16 cellular contexts compared by ENCODE assay signal in genomic region chr5:168299372-168299771, GRCh38. TPM values are rescaled to one million over a fixed set of nuclear protein-coding genes. Genes with fewer than 3 reads are reported as not detected.
DNase-seq lines count a peak whose midpoint lies in the region; ATAC-seq and TF ChIP-seq lines count a peak whose summit lies in the region.
"Had no signal": no experiment of that assay in that cellular context is flagged by ENCODE, and none has a peak within 500 bp of the region (broad histone marks: within the 10 kb centered on the region; RNA-seq: fewer than 3 reads in every experiment).

No MANE protein-coding gene starts in this region.

- no peaks in the 10 kb centered on the region for H4K20me1 ChIP-seq in IMR-90 (ENCODE audit: insufficient read depth, low read length)
- no peaks in the 10 kb centered on the region for H4K20me1 ChIP-seq in MM.1S (ENCODE audit: insufficient read depth, low read length)
- H4K20me1 ChIP-seq: BLaER1 had no signal

- no peak for DNase-seq in IMR-90
- DNase-seq in chondrocyte (ENCODE audit: low spot score): peak; percentile 33
- no peak for DNase-seq in neural crest cell (ENCODE audit: low read depth, low spot score)
- no peak for DNase-seq in MM.1S
- DNase-seq in NCI-H1105 (lab: John Stamatoyannopoulos, UW): no peak
- no peak for DNase-seq in activated T-cell treated with anti-CD3 and anti-CD28 coated beads, Interleukin-2, amount 50 U/mL, for 24 hours
- DNase-seq in H7: no peak
- DNase-seq: CD8-positive, alpha-beta memory T cell; NCI-H1092; NCI-H2171; NCI-H446 treated with DMSO at 0.1 percent for 48 hours; NK-92 treated with Interleukin-12 subunit alpha and Interleukin-12 subunit beta, amount 100 ng/mL, for 24 hours had no signal

- no peaks in the 10 kb centered on the region for H3K27me3 Mint-ChIP-seq in chondrocyte (ENCODE audit: low read depth)
- H3K27me3 Mint-ChIP-seq in neural crest cell (ENCODE audit: low read depth): peaks cover 2% of the 10 kb centered on the region
- peaks cover 7% of the 10 kb centered on the region for H3K27me3 Mint-ChIP-seq in activated T-cell treated with anti-CD3 and anti-CD28 coated beads, Interleukin-2, amount 50 U/mL, for 24 hours

- in situ Hi-C loops in IMR-90 (cut with MboI; ENCODE audit: low sequenced_read_pairs): loop anchor here (25.0 kb wide), 1 partner anchor 138 kb away; no protein-coding TSS in a partner anchor

- no TSS peak for BruUV-seq in IMR-90 (replicated peaks; lab: Mats Ljungman, UMichigan)

- H2BK15ac ChIP-seq in IMR-90 (ENCODE audit: low read depth, low read length): no peak overlapping the region

- peaks cover 15% of the 10 kb centered on the region for H3K4me1 Mint-ChIP-seq in chondrocyte (ENCODE audit: low read depth)
- H3K4me1 Mint-ChIP-seq in neural crest cell: peaks cover 44% of the 10 kb centered on the region
- no peaks in the 10 kb centered on the region for H3K4me1 Mint-ChIP-seq in activated T-cell treated with anti-CD3 and anti-CD28 coated beads, Interleukin-2, amount 50 U/mL, for 24 hours (ENCODE audit: low read depth)
- H3K4me1 Mint-ChIP-seq: CD8-positive, alpha-beta memory T cell had no signal

- no peak overlapping the region for H3K4ac ChIP-seq in IMR-90 (ENCODE audit: low read depth, low read length)

- peaks cover 43 to 51% of the 10 kb centered on the region in 2 experiments for H3K79me1 ChIP-seq in IMR-90 (ENCODE audit: low read depth in 1 of 2, low read length in 2 of 2)

- no peak overlapping the region for H4K8ac ChIP-seq in IMR-90 (ENCODE audit: low read depth in 2 of 2, low read length in 2 of 2)

- H3K9me1 ChIP-seq in IMR-90 (ENCODE audit: insufficient read depth, low read length): peaks cover 5% of the 10 kb centered on the region

- intact Hi-C loops in IMR-90 (cut with micrococcal nuclease): no loop called here

- H2BK120ac ChIP-seq in IMR-90 (ENCODE audit: low read depth, low read length): no peak overlapping the region

- no peaks in the 10 kb centered on the region for H3K9me2 ChIP-seq in MM.1S (replicated peaks; ENCODE audit: insufficient read depth, low read length)

- no peak overlapping the region for H2AFZ ChIP-seq in IMR-90 (replicated peaks; ENCODE audit: low read length, poor library complexity)
- H2AFZ ChIP-seq in MM.1S (ENCODE audit: low read length): no peak overlapping the region

- dilution Hi-C loops in IMR-90 (cut with HindIII; ENCODE audit: low sequenced_read_pairs, unreplicated experiment): no loop called here

- CTCF ChIA-PET in IMR-90 (lab: Yijun Ruan, JAX): no interaction called here

- no peak overlapping the region for H2BK5ac ChIP-seq in IMR-90 (ENCODE audit: low read depth, low read length, poor library complexity, severe bottlenecking)

- TF ChIP-seq POLR2A in IMR-90 (IDR thresholded peaks at IDR 0.05; ENCODE audit: low read depth, low read length): no peak

- peak overlapping the region; percentile 13; the same call in 1 of the 2 replicates for H3K27ac ChIP-seq in 22Rv1
- no peak overlapping the region for H3K27ac ChIP-seq in IMR-90 (ENCODE audit: insufficient read depth, low read length)
- H3K27ac ChIP-seq in MM.1S (ENCODE audit: low read length): no peak overlapping the region
- H3K27ac ChIP-seq: BLaER1 had no signal

- H3K14ac ChIP-seq in IMR-90 (replicated peaks; ENCODE audit: low read depth, low read length): no peak overlapping the region

- H2AK9ac ChIP-seq in IMR-90 (replicated peaks; ENCODE audit: low read depth, low read length, poor library complexity): no peak overlapping the region

- H3K36me3 ChIP-seq in IMR-90 (ENCODE audit: control insufficient read depth, insufficient read depth, low read length) (no peaks in the 10 kb centered on the region), MM.1S (replicated peaks; ENCODE audit: insufficient read depth, low read length) (no peaks in the 10 kb centered on the region), H7 (replicated peaks; ENCODE audit: control insufficient read depth, insufficient read depth, low read length) (no peaks in the 10 kb centered on the region)
- H3K36me3 ChIP-seq: BLaER1, HAP-1 had no signal

- H3K4me3 Mint-ChIP-seq in chondrocyte (ENCODE audit: unreplicated experiment): no peak overlapping the region
- H3K4me3 Mint-ChIP-seq in neural crest cell: peak overlapping the region; percentile 9
- H3K4me3 Mint-ChIP-seq in activated T-cell treated with anti-CD3 and anti-CD28 coated beads, Interleukin-2, amount 50 U/mL, for 24 hours: no peak overlapping the region
- H3K4me3 Mint-ChIP-seq: CD8-positive, alpha-beta memory T cell had no signal

- POLR2A ChIA-PET in IMR-90 (lab: Charles Lee; ENCODE audit: unreplicated experiment): no interaction called here

- H3K9ac ChIP-seq in IMR-90 (ENCODE audit: low read depth, low read length): no peak overlapping the region
- no peak overlapping the region for H3K9ac ChIP-seq in MM.1S (ENCODE audit: low read length)
- H3K9ac ChIP-seq: BLaER1 had no signal

- H4K91ac ChIP-seq in IMR-90 (ENCODE audit: insufficient read depth, low read depth, low read length): no peak overlapping the region

- peaks cover 85% of the 10 kb centered on the region for H3K79me2 ChIP-seq in MM.1S (ENCODE audit: low read length)

- no peaks in the 10 kb centered on the region for H3K9me3 Mint-ChIP-seq in chondrocyte (ENCODE audit: low read depth)
- no peaks in the 10 kb centered on the region for H3K9me3 Mint-ChIP-seq in neural crest cell
- H3K9me3 Mint-ChIP-seq in activated T-cell treated with anti-CD3 and anti-CD28 coated beads, Interleukin-2, amount 50 U/mL, for 24 hours: no peaks in the 10 kb centered on the region
- H3K9me3 Mint-ChIP-seq: CD8-positive, alpha-beta memory T cell had no signal

- H3K56ac ChIP-seq in IMR-90 (ENCODE audit: extremely low read depth, insufficient read depth, low read length): no peak overlapping the region

- H3K4me3 ChIP-seq in IMR-90 (ENCODE audit: insufficient read depth, low read depth, low read length): no peak overlapping the region
- no peak overlapping the region for H3K4me3 ChIP-seq in MM.1S (ENCODE audit: low read length)
- H3K4me3 ChIP-seq in H7 (ENCODE audit: insufficient read depth, low read depth, low read length): no peak overlapping the region
- H3K4me3 ChIP-seq: BLaER1, HAP-1 had no signal

- peaks cover 1% of the 10 kb centered on the region for H3K36me3 Mint-ChIP-seq in chondrocyte (ENCODE audit: low read depth)
- no peaks in the 10 kb centered on the region for H3K36me3 Mint-ChIP-seq in neural crest cell (ENCODE audit: low read depth)
- H3K36me3 Mint-ChIP-seq in activated T-cell treated with anti-CD3 and anti-CD28 coated beads, Interleukin-2, amount 50 U/mL, for 24 hours (ENCODE audit: low read depth): no peaks in the 10 kb centered on the region
- H3K36me3 Mint-ChIP-seq: CD8-positive, alpha-beta memory T cell had no signal

- TF ChIP-seq RAD21 in IMR-90 (IDR thresholded peaks at IDR 0.05; ENCODE audit: low read length): no peak

- peaks cover 8% of the 10 kb centered on the region; the same call in 1 of the 2 replicates for H3F3A ChIP-seq in MM.1S (ENCODE audit: insufficient read depth, low read length)

- H2AK5ac ChIP-seq in IMR-90 (ENCODE audit: low read depth, low read length): peak overlapping the region; percentile 15; the same call in 1 of the 2 replicates

- no peaks in the 10 kb centered on the region for H3K9me3 ChIP-seq in IMR-90 (ENCODE audit: control insufficient read depth, insufficient read depth, low read length)
- no peaks in the 10 kb centered on the region for H3K9me3 ChIP-seq in MM.1S (replicated peaks; ENCODE audit: insufficient read depth, low read length)
- H3K9me3 ChIP-seq: BLaER1, HAP-1 had no signal

- H3K23ac ChIP-seq in IMR-90 (ENCODE audit: low read depth, low read length): no peak overlapping the region

- H3K18ac ChIP-seq in IMR-90 (ENCODE audit: low read depth, low read length): no peak overlapping the region

- H3K4me1 ChIP-seq in IMR-90 (ENCODE audit: control insufficient read depth, insufficient read depth, low read length): peaks cover 17% of the 10 kb centered on the region
- peaks cover 19% of the 10 kb centered on the region for H3K4me1 ChIP-seq in MM.1S (ENCODE audit: low read length)

- H3K27me3 ChIP-seq in IMR-90 (ENCODE audit: control insufficient read depth, insufficient read depth, low read length): no peaks in the 10 kb centered on the region
- no peaks in the 10 kb centered on the region for H3K27me3 ChIP-seq in MM.1S (replicated peaks; ENCODE audit: insufficient read depth, low read length)
- no peaks in the 10 kb centered on the region for H3K27me3 ChIP-seq in H7 (ENCODE audit: control insufficient read depth, insufficient read depth, low read length)
- H3K27me3 ChIP-seq: BLaER1 had no signal

- H4K5ac ChIP-seq in IMR-90 (ENCODE audit: low read depth, low read length): no peak overlapping the region

- no peak overlapping the region for H3K27ac Mint-ChIP-seq in chondrocyte (ENCODE audit: unreplicated experiment)
- H3K27ac Mint-ChIP-seq in neural crest cell (ENCODE audit: unreplicated experiment): peak overlapping the region; percentile 27
- no peak overlapping the region for H3K27ac Mint-ChIP-seq in activated T-cell treated with anti-CD3 and anti-CD28 coated beads, Interleukin-2, amount 50 U/mL, for 24 hours
- H3K27ac Mint-ChIP-seq: CD8-positive, alpha-beta memory T cell had no signal

- no peak for ATAC-seq in IMR-90 (ENCODE audit: low read depth)

- TF ChIP-seq CTCF in 22Rv1 (IDR thresholded peaks at IDR 0.05) (no peak), IMR-90 (conservative IDR thresholded peaks at IDR 0.05; ENCODE audit: low read depth, low read length) (no peak), chondrocyte (IDR thresholded peaks at IDR 0.05) (no peak), neural crest cell (conservative IDR thresholded peaks at IDR 0.05) (no peak), MM.1S (IDR thresholded peaks at IDR 0.05; ENCODE audit: low read length) (no peak)

- no peak overlapping the region for H3K4me2 ChIP-seq in IMR-90 (ENCODE audit: low read depth, low read length)
- H3K4me2 ChIP-seq in MM.1S (ENCODE audit: low read depth, low read length): no peak overlapping the region
- H3K4me2 ChIP-seq: BLaER1 had no signal

- no CpG with 5 or more reads among the region's 7 CpGs for WGBS in IMR-90 (ENCODE audit: extremely low coverage in 2 of 2, insufficient read length in 1 of 2), 2 experiments

- H2BK20ac ChIP-seq in IMR-90 (ENCODE audit: low read depth, low read length): no peak overlapping the region

TF ChIP-seq in IMR-90, 13 proteins besides CTCF, POLR2A, EP300 and RAD21 (continues in another document):
- no peak for TF ChIP-seq BHLHE40 (IDR thresholded peaks at IDR 0.05; ENCODE audit: low read depth, low read length)

RNA-seq across cellular contexts. Expression of gene WWC1, which starts 7.9 kb away (rescaled TPM):
- 9.1 and 10.3 TPM in 2 replicates for total RNA-seq in IMR-90 (2012; rRNA removed)
- 10.1 and 10.3 TPM in 2 replicates for polyA plus RNA-seq in IMR-90 (2012; rRNA removed)
- polyA plus RNA-seq in IMR-90 (2012; cell fraction: cytosol; rRNA removed): 6.8 TPM in 2 replicates
- 5.9 and 8.3 TPM in 2 replicates for polyA plus RNA-seq in IMR-90 (2012; cell fraction: nucleus; rRNA removed; ENCODE audit: low replicate concordance)
- 2.1 to 4.9 TPM (median 2.1 TPM) in 3 replicates for total RNA-seq in chondrocyte
- total RNA-seq in neural crest cell: 13.3 and 13.7 TPM in 2 replicates
- 11.8 and 15.5 TPM in 2 replicates for total RNA-seq in H7 (2014; rRNA removed; shearing (Covaris generic))
- total RNA-seq: OCI-LY7 had no signal
